ENCODE assay signal across 21 cellular contexts in genomic region chr2:148907085-148907785, GRCh38. TPM values are rescaled to one million over a fixed set of nuclear protein-coding genes. Genes with fewer than 3 reads are reported as not detected.
DNase-seq lines count a peak whose midpoint lies in the region; ATAC-seq, FAIRE-seq and TF ChIP-seq lines count a peak whose summit lies in the region.
"Had no signal": no experiment of that assay in that cellular context is flagged by ENCODE, and none has a peak within 500 bp of the region (broad histone marks: within the 10 kb centered on the region; RNA-seq: fewer than 3 reads in every experiment).

No MANE protein-coding gene starts in this region.

- peaks cover 11% of the 10 kb centered on the region for H3K36me3 Mint-ChIP-seq in neural crest cell (ENCODE audit: low read depth)

- H3K9me2 ChIP-seq in PC-9 (ENCODE audit: insufficient read depth): no peaks in the 10 kb centered on the region

- peak; percentile 41 for DNase-seq in DMS 273 (lab: John Stamatoyannopoulos, UW; ENCODE audit: unreplicated experiment)
- no peak for DNase-seq in DMS 273 treated with DMSO at 0.1 percent for 48 hours (lab: John Stamatoyannopoulos, UW)
- no peak for DNase-seq in HTR-8/SVneo (ENCODE audit: insufficient read length, low spot score)
- DNase-seq in SK-N-DZ (ENCODE audit: low spot score): peak; percentile 47
- no peak for DNase-seq in neural crest cell (ENCODE audit: low read depth, low spot score)
- no peak for DNase-seq in PC-9
- DNase-seq in left ventricle myocardium inferior: no peak
- DNase-seq: COR-L47, DMS79, GDM1, NCI-H1436 treated with DMSO at 0.1 percent for 48 hours, NCI-H2107, NCI-H345, NCI-H526 treated with DMSO at 0.1 percent for 48 hours, Peyer's patch, SHP77 had no signal

- H3F3A ChIP-seq in PC-9 (ENCODE audit: insufficient read depth, low read depth): no peaks in the 10 kb centered on the region

- H3K27ac ChIP-seq in PC-9 (no peak overlapping the region), left ventricle myocardium inferior (replicated peaks) (no peak overlapping the region)
- H3K27ac ChIP-seq: 22Rv1, C4-2B, Peyer's patch had no signal

- H3K27ac Mint-ChIP-seq in neural crest cell (ENCODE audit: unreplicated experiment): peak overlapping the region; percentile 36

- CTCF ChIA-PET in PC-9 (lab: Charles Lee): no interaction called here

- peak; percentile 38 for FAIRE-seq in HTR-8/SVneo (lab: Jason Lieb, UNC)
- FAIRE-seq: H1 had no signal

- no peak overlapping the region for H3K4me3 Mint-ChIP-seq in neural crest cell
- H3K4me3 Mint-ChIP-seq: IgD-negative memory B cell had no signal

- no peaks in the 10 kb centered on the region for H3K27me3 ChIP-seq in PC-9 (ENCODE audit: insufficient read depth, low read depth)
- peaks cover 22% of the 10 kb centered on the region for H3K27me3 ChIP-seq in left ventricle myocardium inferior (ENCODE audit: low read depth)
- H3K27me3 ChIP-seq: Peyer's patch had no signal

- BruUV-seq in PC-9 (replicated peaks; lab: Mats Ljungman, UMichigan): no TSS peak

- H3K36me3 ChIP-seq in PC-9 (ENCODE audit: low read depth) (no peaks in the 10 kb centered on the region), left ventricle myocardium inferior (no peaks in the 10 kb centered on the region)
- H3K36me3 ChIP-seq: Peyer's patch had no signal

- H2AFZ ChIP-seq in PC-9: no peak overlapping the region

- no peak for ATAC-seq in HG02973 (IDR thresholded peaks at IDR 0.05; ENCODE audit: unreplicated experiment)

- H3K9me3 Mint-ChIP-seq in neural crest cell: no peaks in the 10 kb centered on the region

- POLR2A ChIA-PET in PC-9 (lab: Charles Lee; ENCODE audit: unreplicated experiment): no interaction called here

- no peak overlapping the region for H3K4me2 ChIP-seq in PC-9

- H3K4me1 Mint-ChIP-seq in neural crest cell: peaks cover 35% of the 10 kb centered on the region

- no peaks in the 10 kb centered on the region for H4K20me1 ChIP-seq in PC-9 (ENCODE audit: insufficient read depth)

- no peak for TF ChIP-seq CTCF in neural crest cell (conservative IDR thresholded peaks at IDR 0.05)
- no peak for TF ChIP-seq CTCF in PC-9 (conservative IDR thresholded peaks at IDR 0.05)
- TF ChIP-seq CTCF in left ventricle myocardium inferior (IDR thresholded peaks at IDR 0.05; ENCODE audit: borderline replicate concordance): no peak

- H3K4me1 ChIP-seq in PC-9 (replicated peaks; ENCODE audit: insufficient read depth) (no peaks in the 10 kb centered on the region), left ventricle myocardium inferior (no peaks in the 10 kb centered on the region)
- H3K4me1 ChIP-seq: Peyer's patch had no signal

- H3K79me2 ChIP-seq in PC-9 (ENCODE audit: low read depth): no peaks in the 10 kb centered on the region

- H3K9me3 ChIP-seq in PC-9 (ENCODE audit: insufficient read depth, low read depth) (no peaks in the 10 kb centered on the region), left ventricle myocardium inferior (replicated peaks) (no peaks in the 10 kb centered on the region)
- H3K9me3 ChIP-seq: Peyer's patch had no signal

- H3K27me3 Mint-ChIP-seq in neural crest cell (ENCODE audit: low read depth): no peaks in the 10 kb centered on the region

- intact Hi-C loops in PC-9 (cut with micrococcal nuclease; ENCODE audit: unreplicated experiment) (no loop called here), left ventricle myocardium inferior (cut with micrococcal nuclease) (no loop called here)

- H3K4me3 ChIP-seq in PC-9 (no peak overlapping the region), left ventricle myocardium inferior (no peak overlapping the region)
- H3K4me3 ChIP-seq: Peyer's patch had no signal

RNA-seq across cellular contexts. Expression of gene KIF5C, which starts 32.2 kb away (rescaled TPM):
- 50.0 and 52.0 TPM in 2 replicates for polyA plus RNA-seq in SK-N-DZ (2014; cell fraction: cytosol; rRNA removed)
- polyA plus RNA-seq in SK-N-DZ (2014; cell fraction: nucleus; rRNA removed): 55.4 and 70.4 TPM in 2 replicates
- total RNA-seq in neural crest cell (63.3 and 66.7 TPM in 2 replicates), PC-9 (2021) (0.07 and 0.23 TPM in 2 replicates), left ventricle myocardium inferior (0.47 TPM)

Comparison
In these comparisons a context has a peak if more than half of its experiments do, and no peak if none do; other contexts are left out.
1. DNase-seq: peak in DMS 273 (single experiment) and SK-N-DZ (single experiment); none in DMS 273 treated with DMSO at 0.1 percent for 48 hours (single experiment), HTR-8/SVneo (single experiment), neural crest cell (single experiment), PC-9 (0 of 2) and left ventricle myocardium inferior (single experiment).
2. RNA of gene KIF5C, which starts 32.2 kb away (total RNA-seq): 63.3 to 66.7 TPM in neural crest cell; 0.47 TPM in left ventricle myocardium inferior (single experiment) and 0.07 to 0.23 TPM in PC-9; every median in the first group is over 10 times any median in the second.